ENCODE assay signal across 11 cellular contexts in the genomic region with DNA sequence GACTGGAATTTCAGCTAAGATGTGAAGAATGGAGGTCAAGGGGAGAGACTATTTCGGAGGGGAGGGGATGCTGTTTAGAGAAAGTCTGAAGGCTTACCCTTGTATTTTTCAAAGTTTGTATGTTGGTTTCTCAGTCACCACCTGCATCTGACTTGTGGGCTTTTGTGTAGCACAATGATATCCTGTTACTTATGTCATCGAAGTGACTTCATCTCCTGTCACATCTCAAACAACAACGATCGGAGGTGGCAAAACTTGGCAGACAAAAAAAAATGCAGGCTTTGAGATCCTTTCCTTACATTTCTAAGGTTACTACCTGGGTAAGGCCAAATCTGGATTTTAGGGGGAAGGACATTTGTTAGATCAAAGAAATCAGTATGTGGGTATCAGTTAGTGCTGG. TPM values are rescaled to one million over a fixed set of nuclear protein-coding genes. Genes with fewer than 3 reads are reported as not detected.
A peak's percentile ranks its signal among the peaks of the same experiment; 100 is the strongest.
DNase-seq lines count a peak whose midpoint lies in the region; ATAC-seq and TF ChIP-seq lines count a peak whose summit lies in the region.
"Had no signal": no experiment of that assay in that cellular context is flagged by ENCODE, and none has a peak within 500 bp of the region (broad histone marks: within the 10 kb centered on the region; RNA-seq: fewer than 3 reads in every experiment).

No MANE protein-coding gene starts in this region.

- no peaks in the 10 kb centered on the region for H3K27me3 Mint-ChIP-seq in activated naive CD4-positive, alpha-beta T cell treated with anti-CD3 and anti-CD28 coated beads for 36 hours (ENCODE audit: low read depth)
- peaks cover 6% of the 10 kb centered on the region for H3K27me3 Mint-ChIP-seq in stimulated activated naive CD8-positive, alpha-beta T cell treated with anti-CD3 and anti-CD28 coated beads, Interleukin-15, amount 100 ng/mL, for 72 hours

- H3K36me3 ChIP-seq in PC-9 (ENCODE audit: low read depth): no peaks in the 10 kb centered on the region
- H3K36me3 ChIP-seq: left lung had no signal

- no peaks in the 10 kb centered on the region for H4K20me1 ChIP-seq in PC-9 (ENCODE audit: insufficient read depth)

- peak; percentile 38 for ATAC-seq in stimulated activated naive CD8-positive, alpha-beta T cell treated with anti-CD3 and anti-CD28 coated beads, Interleukin-15, amount 100 ng/mL, for 72 hours
- ATAC-seq: left lung had no signal

- CTCF ChIA-PET in activated naive CD4-positive, alpha-beta T cell treated with anti-CD3 and anti-CD28 coated beads for 36 hours (lab: Charles Lee): interaction anchor here (0.7 to 3.2 kb wide), 5 partner anchors 9 to 254 kb away, joined by 3 to 7 read pairs (median 4); no protein-coding TSS in a partner anchor
- CTCF ChIA-PET in PC-9 (lab: Charles Lee): no interaction called here

- H3K27ac Mint-ChIP-seq in activated naive CD4-positive, alpha-beta T cell treated with anti-CD3 and anti-CD28 coated beads for 36 hours: peak overlapping the region; percentile 88
- peak overlapping the region; percentile 84 to 93 for H3K27ac Mint-ChIP-seq in stimulated activated naive CD8-positive, alpha-beta T cell treated with anti-CD3 and anti-CD28 coated beads, Interleukin-15, amount 100 ng/mL, for 72 hours

- H3K9me3 Mint-ChIP-seq in activated naive CD4-positive, alpha-beta T cell treated with anti-CD3 and anti-CD28 coated beads for 36 hours: no peaks in the 10 kb centered on the region
- no peaks in the 10 kb centered on the region for H3K9me3 Mint-ChIP-seq in stimulated activated naive CD8-positive, alpha-beta T cell treated with anti-CD3 and anti-CD28 coated beads, Interleukin-15, amount 100 ng/mL, for 72 hours

- POLR2A ChIA-PET in PC-9 (lab: Charles Lee; ENCODE audit: unreplicated experiment): no interaction called here

- peak overlapping the region; percentile 61 for H3K4me3 Mint-ChIP-seq in activated naive CD4-positive, alpha-beta T cell treated with anti-CD3 and anti-CD28 coated beads for 36 hours
- H3K4me3 Mint-ChIP-seq in stimulated activated naive CD8-positive, alpha-beta T cell treated with anti-CD3 and anti-CD28 coated beads, Interleukin-15, amount 100 ng/mL, for 72 hours: peak overlapping the region; percentile 74 to 87

- H2AFZ ChIP-seq in PC-9: no peak overlapping the region

- H3F3A ChIP-seq in PC-9 (ENCODE audit: insufficient read depth, low read depth): peaks cover 16% of the 10 kb centered on the region; the same call in 1 of the 2 replicates

- H3K4me1 ChIP-seq in PC-9 (replicated peaks; ENCODE audit: insufficient read depth): peaks cover 30% of the 10 kb centered on the region

- peak; percentile 57 for DNase-seq in activated naive CD4-positive, alpha-beta T cell treated with anti-CD3 and anti-CD28 coated beads for 36 hours
- no peak for DNase-seq in activated naive CD4-positive, alpha-beta T cell treated with anti-CD3 and anti-CD28 coated beads, Interleukin-2, amount 50 U/mL, for 16 hours
- peak in 1 of 2 experiments; percentile 39 for DNase-seq in PC-9
- peak; percentile 85 for DNase-seq in central memory CD4-positive, alpha-beta T cell
- peak in 1 of 2 donors; percentile 37 for DNase-seq in stimulated activated naive CD8-positive, alpha-beta T cell treated with anti-CD3 and anti-CD28 coated beads, Interleukin-15, amount 100 ng/mL, for 72 hours
- DNase-seq in SHP77 (lab: John Stamatoyannopoulos, UW): no peak
- no peak for DNase-seq in NCI-H69 (lab: John Stamatoyannopoulos, UW)
- DNase-seq in NCI-H526 treated with DMSO at 0.1 percent for 48 hours (lab: John Stamatoyannopoulos, UW): no peak
- DNase-seq: left lung, NCI-H1930, nucleus accumbens had no signal

- BruUV-seq in PC-9 (replicated peaks; lab: Mats Ljungman, UMichigan): no TSS peak

- peak overlapping the region; percentile 49; the same call in 1 of the 2 replicates for H3K27ac ChIP-seq in PC-9
- H3K27ac ChIP-seq: left lung had no signal

- H3K36me3 Mint-ChIP-seq in activated naive CD4-positive, alpha-beta T cell treated with anti-CD3 and anti-CD28 coated beads for 36 hours (ENCODE audit: low read depth): no peaks in the 10 kb centered on the region

- intact Hi-C loops in activated naive CD4-positive, alpha-beta T cell treated with anti-CD3 and anti-CD28 coated beads for 36 hours (cut with micrococcal nuclease): loop anchor here (1.0 kb wide), 1 partner anchor 8 kb away; no protein-coding TSS in a partner anchor
- intact Hi-C loops in PC-9 (cut with micrococcal nuclease; ENCODE audit: unreplicated experiment): no loop called here

- no peak for TF ChIP-seq CTCF in PC-9 (conservative IDR thresholded peaks at IDR 0.05)

- no peaks in the 10 kb centered on the region for H3K9me3 ChIP-seq in PC-9 (ENCODE audit: insufficient read depth, low read depth)
- H3K9me3 ChIP-seq: left lung had no signal

- peaks cover 95% of the 10 kb centered on the region for H3K4me1 Mint-ChIP-seq in activated naive CD4-positive, alpha-beta T cell treated with anti-CD3 and anti-CD28 coated beads for 36 hours (ENCODE audit: low read depth)
- H3K4me1 Mint-ChIP-seq in stimulated activated naive CD8-positive, alpha-beta T cell treated with anti-CD3 and anti-CD28 coated beads, Interleukin-15, amount 100 ng/mL, for 72 hours: peaks cover 99% of the 10 kb centered on the region

- peak overlapping the region; percentile 46 for H3K4me2 ChIP-seq in PC-9

- no peaks in the 10 kb centered on the region for H3K9me2 ChIP-seq in PC-9 (ENCODE audit: insufficient read depth)

- no peaks in the 10 kb centered on the region for H3K27me3 ChIP-seq in PC-9 (ENCODE audit: insufficient read depth, low read depth)

- no peaks in the 10 kb centered on the region for H3K79me2 ChIP-seq in PC-9 (ENCODE audit: low read depth)

- H3K4me3 ChIP-seq in PC-9: no peak overlapping the region
- H3K4me3 ChIP-seq: left lung had no signal

RNA-seq across cellular contexts. Expression of gene CXCR4, which starts 11.7 kb away (rescaled TPM):
- 10 to 100 TPM; 70.2 to 72.6 TPM for total RNA-seq in activated naive CD4-positive, alpha-beta T cell treated with anti-CD3 and anti-CD28 coated beads for 36 hours
- 0.70 and 1.1 TPM in 2 replicates for total RNA-seq in PC-9 (2021)

Comparison
In these comparisons a context has a peak if more than half of its experiments do, and no peak if none do; other contexts are left out.
1. DNase-seq: peak in activated naive CD4-positive, alpha-beta T cell treated with anti-CD3 and anti-CD28 coated beads for 36 hours (single experiment) and central memory CD4-positive, alpha-beta T cell (single experiment); none in activated naive CD4-positive, alpha-beta T cell treated with anti-CD3 and anti-CD28 coated beads, Interleukin-2, amount 50 U/mL, for 16 hours (single experiment), SHP77 (0 of 2), NCI-H69 (single experiment) and NCI-H526 treated with DMSO at 0.1 percent for 48 hours (single experiment).
2. RNA of gene CXCR4, which starts 11.7 kb away (total RNA-seq): 70.2 to 72.6 TPM in activated naive CD4-positive, alpha-beta T cell treated with anti-CD3 and anti-CD28 coated beads for 36 hours; 0.70 to 1.1 TPM in PC-9; every median in the first group is over 10 times any median in the second.